ENCODE assay signal across 8 cellular contexts in genomic region chr3:62875103-62876002, GRCh38.
A peak's percentile ranks its signal among the peaks of the same experiment; 100 is the strongest.
DNase-seq lines count a peak whose midpoint lies in the region; ATAC-seq lines count a peak whose summit lies in the region.

TSS of gene CADPS (minus strand) at chr3:62875416. CDS start at chr3:62875029, 387 bp downstream.

- peaks cover 0 to 5% of the 10 kb centered on the region in 2 donors for H3K9me3 ChIP-seq in stomach smooth muscle (ENCODE audit: control insufficient read depth in 2 of 2, low read length in 2 of 2)

- no peaks in the 10 kb centered on the region for H3K36me3 ChIP-seq in stomach smooth muscle (ENCODE audit: control insufficient read depth in 2 of 2, insufficient read depth in 2 of 2, low read length in 2 of 2)

- H3K4me1 ChIP-seq in stomach smooth muscle (ENCODE audit: control insufficient read depth, insufficient read depth, low read length) = peaks cover 11% of the 10 kb centered on the region

- H3K27me3 ChIP-seq in stomach smooth muscle (ENCODE audit: control insufficient read depth in 1 of 2, insufficient read depth in 2 of 2, low read length in 2 of 2) = peaks cover 25 to 34% of the 10 kb centered on the region in 2 donors

- H3K27ac ChIP-seq in stomach smooth muscle (ENCODE audit: low read length) = no peak within 1 kb of the TSS

- H3K9ac ChIP-seq in stomach smooth muscle (ENCODE audit: low read length in 2 of 2) = no peak within 1 kb of the TSS

- no peak for ATAC-seq in GM21737 (IDR thresholded peaks at IDR 0.05; ENCODE audit: unreplicated experiment)
- ATAC-seq in GM21528 (IDR thresholded peaks at IDR 0.05; ENCODE audit: low FRiP score, unreplicated experiment) = no peak

- peak within 1 kb of the TSS; percentile 20 to 64 for H3K4me3 ChIP-seq in stomach smooth muscle (ENCODE audit: low read length in 2 of 2)

- DNase-seq in NCI-H1105 (lab: John Stamatoyannopoulos, UW) = peak; percentile 34
- DNase-seq in anterior cingulate cortex (lab: John Stamatoyannopoulos, UW) = peak in 57 of 58 donors; percentile 9 to 87 (median 51)
- peak; percentile 17 for DNase-seq in iPS-NIHi11 (ENCODE audit: low spot score)
- no peak for DNase-seq in stimulated activated CD4-positive, alpha-beta T cell treated with anti-CD3 and anti-CD28 coated beads, Interleukin-15, amount 100 ng/mL, for 24 hours
- no peak for DNase-seq in activated naive CD4-positive, alpha-beta T cell treated with Interleukin-2 at 50 U/mL for 16 hours

Comparison
In these comparisons a context has a peak if more than half of its experiments do, and no peak if none do; other contexts are left out.
1. DNase-seq: peak in NCI-H1105 (single experiment), anterior cingulate cortex (57 of 58) and iPS-NIHi11 (single experiment); none in stimulated activated CD4-positive, alpha-beta T cell treated with anti-CD3 and anti-CD28 coated beads, Interleukin-15, amount 100 ng/mL, for 24 hours (single experiment) and activated naive CD4-positive, alpha-beta T cell treated with Interleukin-2 at 50 U/mL for 16 hours (single experiment).